In genomic region chr14:102138935-102139247, GRCh38 we compare ENCODE assay signal across 8 cellular contexts. TPM values are rescaled to one million over a fixed set of nuclear protein-coding genes. Genes with fewer than 3 reads are reported as not detected.
A peak's percentile ranks its signal among the peaks of the same experiment; 100 is the strongest.
DNase-seq lines count a peak whose midpoint lies in the region; ATAC-seq lines count a peak whose summit lies in the region.

No MANE protein-coding gene starts in this region.

- H3K4me1 ChIP-seq in ACC112 (ENCODE audit: control insufficient read depth, insufficient read depth, low read length, unreplicated experiment) = peaks cover 17% of the 10 kb centered on the region
- peaks cover 11% of the 10 kb centered on the region for H3K4me1 ChIP-seq in iPS-15b (ENCODE audit: control insufficient read depth, insufficient read depth, low read length)

- H2AFZ ChIP-seq in ACC112 (ENCODE audit: low read length, unreplicated experiment) = peak overlapping the region; percentile 96

- H3K27ac ChIP-seq in ACC112 (ENCODE audit: low read depth, low read length) = no peak overlapping the region

- DNase-seq in H7 (no peak), NOMO-1 (lab: John Stamatoyannopoulos, UW; ENCODE audit: unreplicated experiment in 2 of 2) (no peak), NCI-H748 treated with DMSO at 0.1 percent for 48 hours (lab: John Stamatoyannopoulos, UW) (no peak)
- no peak for DNase-seq in activated T-helper 2 cell treated with anti-CD3 and anti-CD28 coated beads, Interferon-gamma antibody, Interleukin-2, Interleukin-4, amounts not matched to agents 10 μg/mL and 5 μg/mL and 100 μg/mL, durations not matched to agents 14 hours and 24 hours and 36 hours (ENCODE audit: low spot score)
- no peak for DNase-seq in stimulated activated naive B cell treated with anti-CD40 and anti-IgM and Interleukin-4, amounts not matched to agents 10 μg/mL and 1 μg/mL and 100 μg/mL, for 72 hours

- H3K9me3 Mint-ChIP-seq in activated T-helper 2 cell treated with anti-CD3 and anti-CD28 coated beads, Interferon-gamma antibody, Interleukin-2, Interleukin-4, amounts not matched to agents 10 μg/mL and 5 μg/mL and 100 μg/mL, durations not matched to agents 14 hours and 24 hours and 36 hours = no peaks in the 10 kb centered on the region
- H3K9me3 Mint-ChIP-seq in stimulated activated naive B cell treated with anti-CD40 and anti-IgM and Interleukin-4, amounts not matched to agents 10 μg/mL and 1 μg/mL and 100 μg/mL, for 72 hours = no peaks in the 10 kb centered on the region

- intact Hi-C loops in activated T-helper 2 cell treated with anti-CD3 and anti-CD28 coated beads, Interferon-gamma antibody, Interleukin-2, Interleukin-4, amounts not matched to agents 10 μg/mL and 5 μg/mL and 100 μg/mL, durations not matched to agents 14 hours and 24 hours and 36 hours (cut with micrococcal nuclease) = loop anchor here (1.0 to 5.0 kb wide), 5 partner anchors 44 to 178 kb away; partner anchors contain the start of genes DYNC1H1, HSP90AA1, MOK and ZNF839

- H3K27me3 ChIP-seq in ACC112 (ENCODE audit: insufficient read depth, low read length) (no peaks in the 10 kb centered on the region), H7 (ENCODE audit: control insufficient read depth, insufficient read depth, low read length) (no peaks in the 10 kb centered on the region), iPS-15b (ENCODE audit: control insufficient read depth, insufficient read depth, low read length) (no peaks in the 10 kb centered on the region)

- no peaks in the 10 kb centered on the region for H3K27me3 Mint-ChIP-seq in activated T-helper 2 cell treated with anti-CD3 and anti-CD28 coated beads, Interferon-gamma antibody, Interleukin-2, Interleukin-4, amounts not matched to agents 10 μg/mL and 5 μg/mL and 100 μg/mL, durations not matched to agents 14 hours and 24 hours and 36 hours (ENCODE audit: low read depth)
- H3K27me3 Mint-ChIP-seq in stimulated activated naive B cell treated with anti-CD40 and anti-IgM and Interleukin-4, amounts not matched to agents 10 μg/mL and 1 μg/mL and 100 μg/mL, for 72 hours = no peaks in the 10 kb centered on the region

- H3K36me3 Mint-ChIP-seq in activated T-helper 2 cell treated with anti-CD3 and anti-CD28 coated beads, Interferon-gamma antibody, Interleukin-2, Interleukin-4, amounts not matched to agents 10 μg/mL and 5 μg/mL and 100 μg/mL, durations not matched to agents 14 hours and 24 hours and 36 hours (ENCODE audit: low read depth) = peaks cover 13% of the 10 kb centered on the region
- peaks cover 8 to 13% of the 10 kb centered on the region in 2 donors for H3K36me3 Mint-ChIP-seq in stimulated activated naive B cell treated with anti-CD40 and anti-IgM and Interleukin-4, amounts not matched to agents 10 μg/mL and 1 μg/mL and 100 μg/mL, for 72 hours

- peak overlapping the region; percentile 79 for H3K9ac ChIP-seq in iPS-15b (ENCODE audit: low read depth, low read length)

- peaks cover 47% of the 10 kb centered on the region for H3K79me2 ChIP-seq in ACC112 (ENCODE audit: control insufficient read depth, insufficient read depth, low read length, unreplicated experiment)

- H3K36me3 ChIP-seq in ACC112 (ENCODE audit: insufficient read depth, low read length) (peaks cover 3% of the 10 kb centered on the region; the same call in 1 of the 2 replicates), H7 (replicated peaks; ENCODE audit: control insufficient read depth, insufficient read depth, low read length) (no peaks in the 10 kb centered on the region; the same call in 1 of the 2 replicates), iPS-15b (ENCODE audit: control insufficient read depth, insufficient read depth, low read length) (no peaks in the 10 kb centered on the region)

- H3K4me3 ChIP-seq in ACC112 (ENCODE audit: low read depth, low read length) (peak overlapping the region; percentile 93), H7 (ENCODE audit: insufficient read depth, low read depth, low read length) (peak overlapping the region; percentile 81), iPS-15b (ENCODE audit: low read depth, low read length) (peak overlapping the region; percentile 96)

- H3K27ac Mint-ChIP-seq in activated T-helper 2 cell treated with anti-CD3 and anti-CD28 coated beads, Interferon-gamma antibody, Interleukin-2, Interleukin-4, amounts not matched to agents 10 μg/mL and 5 μg/mL and 100 μg/mL, durations not matched to agents 14 hours and 24 hours and 36 hours = peak overlapping the region; percentile 94
- H3K27ac Mint-ChIP-seq in stimulated activated naive B cell treated with anti-CD40 and anti-IgM and Interleukin-4, amounts not matched to agents 10 μg/mL and 1 μg/mL and 100 μg/mL, for 72 hours = peak overlapping the region; percentile 99

- H3K9me3 ChIP-seq in iPS-15b (ENCODE audit: control insufficient read depth, insufficient read depth, low read length) = no peaks in the 10 kb centered on the region

- peaks cover 17% of the 10 kb centered on the region for H3K4me1 Mint-ChIP-seq in activated T-helper 2 cell treated with anti-CD3 and anti-CD28 coated beads, Interferon-gamma antibody, Interleukin-2, Interleukin-4, amounts not matched to agents 10 μg/mL and 5 μg/mL and 100 μg/mL, durations not matched to agents 14 hours and 24 hours and 36 hours (ENCODE audit: low read depth)
- H3K4me1 Mint-ChIP-seq in stimulated activated naive B cell treated with anti-CD40 and anti-IgM and Interleukin-4, amounts not matched to agents 10 μg/mL and 1 μg/mL and 100 μg/mL, for 72 hours = peaks cover 15 to 20% of the 10 kb centered on the region in 2 donors

- peak overlapping the region; percentile 94 for H3K4me3 Mint-ChIP-seq in activated T-helper 2 cell treated with anti-CD3 and anti-CD28 coated beads, Interferon-gamma antibody, Interleukin-2, Interleukin-4, amounts not matched to agents 10 μg/mL and 5 μg/mL and 100 μg/mL, durations not matched to agents 14 hours and 24 hours and 36 hours (ENCODE audit: low read depth)
- peak overlapping the region; percentile 97 to 100 for H3K4me3 Mint-ChIP-seq in stimulated activated naive B cell treated with anti-CD40 and anti-IgM and Interleukin-4, amounts not matched to agents 10 μg/mL and 1 μg/mL and 100 μg/mL, for 72 hours

- ATAC-seq in stimulated activated naive B cell treated with anti-CD40 and anti-IgM and Interleukin-4, amounts not matched to agents 10 μg/mL and 1 μg/mL and 100 μg/mL, for 72 hours (replicated peaks) = no peak
- no peak for ATAC-seq in HG03469 (IDR thresholded peaks at IDR 0.05; ENCODE audit: unreplicated experiment)

RNA-seq across cellular contexts. Expression of gene WDR20, which starts 0.8 kb away (rescaled TPM):
- total RNA-seq in H7 (2014; rRNA removed; shearing (Covaris generic)) = 14.7 and 16.5 TPM in 2 replicates
- 35.3 and 37.0 TPM in 2 replicates for total RNA-seq in activated T-helper 2 cell treated with anti-CD3 and anti-CD28 coated beads, Interferon-gamma antibody, Interleukin-2, Interleukin-4, amounts not matched to agents 10 μg/mL and 5 μg/mL and 100 μg/mL, durations not matched to agents 14 hours and 24 hours and 36 hours

RNA-seq across cellular contexts. Expression of gene HSP90AA1, which starts 52.0 kb away (rescaled TPM):
- total RNA-seq in H7 (2014; rRNA removed; shearing (Covaris generic)) = 183 and 254 TPM in 2 replicates
- total RNA-seq in activated T-helper 2 cell treated with anti-CD3 and anti-CD28 coated beads, Interferon-gamma antibody, Interleukin-2, Interleukin-4, amounts not matched to agents 10 μg/mL and 5 μg/mL and 100 μg/mL, durations not matched to agents 14 hours and 24 hours and 36 hours = 995 and 1,017 TPM in 2 replicates
